8 cellular contexts compared by ENCODE assay signal in genomic region chr11:64358536-64358906, GRCh38. TPM values are rescaled to one million over a fixed set of nuclear protein-coding genes. Genes with fewer than 3 reads are reported as not detected.
DNase-seq lines count a peak whose midpoint lies in the region; ATAC-seq, FAIRE-seq and TF ChIP-seq lines count a peak whose summit lies in the region.

No MANE protein-coding gene starts in this region.

- H3K9me3 ChIP-seq in RWPE2 (ENCODE audit: severe bottlenecking), result no peaks in the 10 kb centered on the region
- H3K9me3 ChIP-seq in esophagus squamous epithelium, result no peaks in the 10 kb centered on the region
- H3K9me3 ChIP-seq in pancreas, result no peaks in the 10 kb centered on the region

- in situ Hi-C loops in Caki2 (cut with HindIII; ENCODE audit: low pct_unique_long_range_greater_than_20kb, low sequenced_read_pairs), result no loop called here

- FAIRE-seq in pancreas (lab: Jason Lieb, UNC), result no peak

- peaks cover 37% of the 10 kb centered on the region for H3K36me3 ChIP-seq in RWPE2 (ENCODE audit: low read depth)
- peaks cover 11 to 36% (median 21%) of the 10 kb centered on the region in 3 donors for H3K36me3 ChIP-seq in esophagus squamous epithelium
- peaks cover 0 to 14% (median 0%) of the 10 kb centered on the region in 3 donors for H3K36me3 ChIP-seq in pancreas

- H3K27ac ChIP-seq in RWPE2 (ENCODE audit: poor library complexity, severe bottlenecking) (peak overlapping the region; percentile 97), esophagus squamous epithelium (peak overlapping the region; percentile 89 to 93 (median 90)), pancreas (peak overlapping the region; percentile 43 to 80 (median 64))

- TF ChIP-seq CTCF in RWPE2 (IDR thresholded peaks at IDR 0.05; ENCODE audit: poor library complexity, severe bottlenecking) (no peak), esophagus squamous epithelium (IDR thresholded peaks at IDR 0.05) (no peak), pancreas (IDR thresholded peaks at IDR 0.05) (no peak)

- DNase-seq in Caki2 (ENCODE audit: low read depth) (peak; percentile 30), RWPE2 (ENCODE audit: low spot score) (no peak), esophagus squamous epithelium (lab: John Stamatoyannopoulos, UW) (no peak), pancreas (peak in 1 of 6 donors; percentile 81), NCI-H2171 treated with DMSO at 0.1 percent for 48 hours (lab: John Stamatoyannopoulos, UW) (no peak), NAMALWA (ENCODE audit: low spot score) (no peak)

- H3K27me3 ChIP-seq in RWPE2 (ENCODE audit: insufficient read depth, poor library complexity, severe bottlenecking), result no peaks in the 10 kb centered on the region
- no peaks in the 10 kb centered on the region for H3K27me3 ChIP-seq in esophagus squamous epithelium
- H3K27me3 ChIP-seq in pancreas, result no peaks in the 10 kb centered on the region

- H3K4me3 ChIP-seq in RWPE2 (ENCODE audit: severe bottlenecking) (peak overlapping the region; percentile 70), esophagus squamous epithelium (peak overlapping the region; percentile 67 to 97 (median 88)), pancreas (peak overlapping the region; percentile 60 to 87 (median 82))

- ATAC-seq in RWPE2 (ENCODE audit: low read depth) (no peak; the same call in 2 of the 3 replicates), pancreas (peak in 2 of 4 donors; percentile 8 to 12), HG03095 (IDR thresholded peaks at IDR 0.05; ENCODE audit: unreplicated experiment) (no peak), GM19328 (IDR thresholded peaks at IDR 0.05; ENCODE audit: unreplicated experiment) (no peak)

- TF ChIP-seq POLR2A in esophagus squamous epithelium (IDR thresholded peaks at IDR 0.05), result no peak

- H3K4me1 ChIP-seq in RWPE2 (ENCODE audit: insufficient read depth, poor library complexity, severe bottlenecking) (peaks cover 21% of the 10 kb centered on the region), esophagus squamous epithelium (peaks cover 28 to 54% (median 34%) of the 10 kb centered on the region in 3 donors), pancreas (peaks cover 8 to 26% (median 10%) of the 10 kb centered on the region in 3 donors)

- no CpG with 5 or more reads among the region's 7 CpGs for WGBS in esophagus squamous epithelium, 2 donors
- WGBS in pancreas, 2 donors, result 19 to 20% methylated on average over 7 of the region's 7 CpGs

- intact Hi-C loops in esophagus squamous epithelium (cut with DNase I), result no loop called here
- intact Hi-C loops in pancreas (cut with DNase I), result no loop called here

RNA-seq across cellular contexts. Expression of gene RPS6KA4, which starts 0.4 kb away (rescaled TPM):
- total RNA-seq in Caki2 (2014; rRNA removed; shearing (Covaris generic); ENCODE audit: low replicate concordance), result 39.0 and 59.4 TPM in 2 replicates
- total RNA-seq in esophagus squamous epithelium (10 to 100 TPM; 28.6 to 69.8 (median 55.0) TPM), pancreas (10 to 100 TPM in 2 of 6 donors, 1 to 10 TPM in 4; 7.4 to 16.3 (median 9.0) TPM)
- 10 to 100 TPM; 15.4 to 18.8 TPM for polyA plus RNA-seq in pancreas

RNA-seq across cellular contexts. Expression of gene CCDC88B, which starts 18.5 kb away (rescaled TPM):
- 1.3 and 4.9 TPM in 2 replicates for total RNA-seq in Caki2 (2014; rRNA removed; shearing (Covaris generic); ENCODE audit: low replicate concordance)
- 10 to 100 TPM in 3 of 4 donors, 1 to 10 TPM in 1; 7.4 to 14.9 (median 13.7) TPM for total RNA-seq in esophagus squamous epithelium
- total RNA-seq in pancreas, result 10 to 100 TPM in 1 of 6 donors, 1 to 10 TPM in 5; 3.0 to 11.2 (median 4.7) TPM
- 10 to 100 TPM; 31.0 to 50.0 TPM for polyA plus RNA-seq in pancreas

RNA-seq across cellular contexts. Expression of gene PRDX5, which starts 40.6 kb away (rescaled TPM):
- 258 and 341 TPM in 2 replicates for total RNA-seq in Caki2 (2014; rRNA removed; shearing (Covaris generic); ENCODE audit: low replicate concordance)
- total RNA-seq in esophagus squamous epithelium, result 100 to 1,000 TPM; 309 to 602 (median 476) TPM
- total RNA-seq in pancreas, result 100 to 1,000 TPM in 1 of 6 donors, 10 to 100 TPM in 5; 59.0 to 102 (median 80.6) TPM
- 100 to 1,000 TPM; 204 to 245 TPM for polyA plus RNA-seq in pancreas

RNA-seq across cellular contexts. Expression of gene TRMT112, which starts 41.2 kb away (rescaled TPM):
- total RNA-seq in Caki2 (2014; rRNA removed; shearing (Covaris generic); ENCODE audit: low replicate concordance), result 494 and 562 TPM in 2 replicates
- total RNA-seq in esophagus squamous epithelium (100 to 1,000 TPM; 202 to 248 (median 211) TPM), pancreas (10 to 100 TPM; 53.3 to 85.0 (median 65.6) TPM)
- polyA plus RNA-seq in pancreas, result 100 to 1,000 TPM; 150 to 157 TPM

RNA-seq across cellular contexts. Expression of gene ESRRA, which starts 53.2 kb away (rescaled TPM):
- 38.8 and 48.7 TPM in 2 replicates for total RNA-seq in Caki2 (2014; rRNA removed; shearing (Covaris generic); ENCODE audit: low replicate concordance)
- total RNA-seq in esophagus squamous epithelium, result 100 to 1,000 TPM in 2 of 4 donors, 10 to 100 TPM in 2; 81.9 to 131 (median 99.7) TPM
- total RNA-seq in pancreas, result 10 to 100 TPM; 28.0 to 50.7 (median 37.9) TPM
- polyA plus RNA-seq in pancreas, result 10 to 100 TPM; 61.0 to 62.3 TPM
